In genomic region chr1:155128469-155128754, GRCh38 we compare ENCODE assay signal across 8 cellular contexts. TPM values are rescaled to one million over a fixed set of nuclear protein-coding genes. Genes with fewer than 3 reads are reported as not detected.
DNase-seq lines count a peak whose midpoint lies in the region; ATAC-seq and TF ChIP-seq lines count a peak whose summit lies in the region.

No MANE protein-coding gene starts in this region.

- H3K36me3 ChIP-seq in BLaER1 treated with 17β-estradiol and CSF1 and Interleukin-3, amounts not matched to agents 10 nM and 100 nM = peaks cover 0 to 23% (median 15%) of the 10 kb centered on the region in 11 experiments; a peak in 15 of 22 replicates
- peaks cover 16% of the 10 kb centered on the region for H3K36me3 ChIP-seq in PC-9 (ENCODE audit: low read depth)
- H3K36me3 ChIP-seq in endocrine pancreas (ENCODE audit: control insufficient read depth, insufficient read depth, low read length) = no peaks in the 10 kb centered on the region
- H3K36me3 ChIP-seq in neuron (ENCODE audit: insufficient read depth, low read length) = no peaks in the 10 kb centered on the region

- H3K4me3 ChIP-seq in BLaER1 treated with 17β-estradiol and CSF1 and Interleukin-3, amounts not matched to agents 10 nM and 100 nM = peak overlapping the region; percentile 48 to 79 (median 70)
- H3K4me3 ChIP-seq in PC-9 (peak overlapping the region; percentile 85), endocrine pancreas (ENCODE audit: control insufficient read depth, insufficient read depth, low read length) (peak overlapping the region; percentile 59), neuron (ENCODE audit: low read length) (peak overlapping the region; percentile 39)

- no peaks in the 10 kb centered on the region for H3K9me3 ChIP-seq in BLaER1 treated with 17β-estradiol and CSF1 and Interleukin-3, amounts not matched to agents 10 nM and 100 nM (replicated peaks in 1 of 11)
- no peaks in the 10 kb centered on the region for H3K9me3 ChIP-seq in PC-9 (ENCODE audit: insufficient read depth, low read depth)
- no peaks in the 10 kb centered on the region for H3K9me3 ChIP-seq in endocrine pancreas (ENCODE audit: control insufficient read depth, low read length)
- no peaks in the 10 kb centered on the region for H3K9me3 ChIP-seq in neuron (ENCODE audit: low read length)

- CTCF ChIA-PET in PC-9 (lab: Charles Lee) = interaction anchor here (0.7 to 1.2 kb wide), 3 partner anchors 37 to 45 kb away, joined by 3 to 13 read pairs (median 5); partner anchors contain the start of gene KRTCAP2

- H3K4me2 ChIP-seq in BLaER1 treated with 17β-estradiol and CSF1 and Interleukin-3, amounts not matched to agents 10 nM and 100 nM = peak overlapping the region; percentile 87 to 100 (median 99)
- H3K4me2 ChIP-seq in PC-9 = peak overlapping the region; percentile 99

- H3F3A ChIP-seq in PC-9 (ENCODE audit: insufficient read depth, low read depth) = peaks cover 71% of the 10 kb centered on the region

- no peak for TF ChIP-seq CTCF in PC-9 (conservative IDR thresholded peaks at IDR 0.05)

- H2AFZ ChIP-seq in PC-9 (no peak overlapping the region), neuron (ENCODE audit: low read depth, low read length) (no peak overlapping the region)

- no TSS peak for BruUV-seq in PC-9 (replicated peaks; lab: Mats Ljungman, UMichigan)

- peaks cover 39 to 58% (median 53%) of the 10 kb centered on the region in 10 experiments for H3K4me1 ChIP-seq in BLaER1 treated with 17β-estradiol and CSF1 and Interleukin-3, amounts not matched to agents 10 nM and 100 nM
- peaks cover 61% of the 10 kb centered on the region for H3K4me1 ChIP-seq in PC-9 (replicated peaks; ENCODE audit: insufficient read depth)
- H3K4me1 ChIP-seq in endocrine pancreas (ENCODE audit: control insufficient read depth, insufficient read depth, low read length) = no peaks in the 10 kb centered on the region
- H3K4me1 ChIP-seq in neuron (ENCODE audit: insufficient read depth, low read length) = peaks cover 42% of the 10 kb centered on the region

- POLR2A ChIA-PET in PC-9 (lab: Charles Lee; ENCODE audit: unreplicated experiment) = interaction anchor here (0.5 to 0.6 kb wide), 2 partner anchors 64 to 96 kb away, joined by 3 to 4 read pairs; no protein-coding TSS in a partner anchor

- H3K9ac ChIP-seq in BLaER1 treated with 17β-estradiol and CSF1 and Interleukin-3, amounts not matched to agents 10 nM and 100 nM = peak overlapping the region; percentile 64 to 87 (median 75); a peak in 20 of 22 replicates
- H3K9ac ChIP-seq in endocrine pancreas (ENCODE audit: control insufficient read depth, insufficient read depth, low read length) = peak overlapping the region; percentile 89

- no peak for DNase-seq in PC-9
- DNase-seq in OCI-M2 (lab: John Stamatoyannopoulos, UW; ENCODE audit: unreplicated experiment) = no peak
- DNase-seq in NCI-H1436 (lab: John Stamatoyannopoulos, UW) = no peak

- H3K27ac ChIP-seq in BLaER1 treated with 17β-estradiol and CSF1 and Interleukin-3, amounts not matched to agents 10 nM and 100 nM = peak overlapping the region in 9 of 11 experiments; percentile 2 to 73 (median 58); a peak in 12 of 22 replicates
- peak overlapping the region; percentile 98 for H3K27ac ChIP-seq in PC-9

- no peaks in the 10 kb centered on the region for H3K9me2 ChIP-seq in PC-9 (ENCODE audit: insufficient read depth)

- H3K79me2 ChIP-seq in PC-9 (ENCODE audit: low read depth) = peaks cover 47% of the 10 kb centered on the region

- ATAC-seq in HG02763 (IDR thresholded peaks at IDR 0.05; ENCODE audit: unreplicated experiment) (no peak), HG03442 (IDR thresholded peaks at IDR 0.05; ENCODE audit: unreplicated experiment) (no peak)

- H4K20me1 ChIP-seq in BLaER1 treated with 17β-estradiol and CSF1 and Interleukin-3, amounts not matched to agents 10 nM and 100 nM = peaks cover 0 to 3% (median 0%) of the 10 kb centered on the region in 11 experiments; a peak in 2 of 22 replicates
- H4K20me1 ChIP-seq in PC-9 (ENCODE audit: insufficient read depth) = no peaks in the 10 kb centered on the region

- intact Hi-C loops in PC-9 (cut with micrococcal nuclease; ENCODE audit: unreplicated experiment) = loop anchor here (2.0 to 5.0 kb wide), 3 partner anchors 34 to 571 kb away; partner anchors contain the start of genes KRTCAP2, TRIM46 and UBE2Q1

- H3K27me3 ChIP-seq in BLaER1 treated with 17β-estradiol and CSF1 and Interleukin-3, amounts not matched to agents 10 nM and 100 nM = peaks cover 25 to 50% (median 36%) of the 10 kb centered on the region in 11 experiments
- H3K27me3 ChIP-seq in PC-9 (ENCODE audit: insufficient read depth, low read depth) = no peaks in the 10 kb centered on the region
- H3K27me3 ChIP-seq in endocrine pancreas (ENCODE audit: control insufficient read depth, insufficient read depth, low read length) = no peaks in the 10 kb centered on the region
- peaks cover 57% of the 10 kb centered on the region for H3K27me3 ChIP-seq in neuron (ENCODE audit: insufficient read depth, low read length)

RNA-seq across cellular contexts. Expression of gene EFNA1, which starts 0.7 kb away (rescaled TPM):
- 30.6 and 35.7 TPM in 2 replicates for total RNA-seq in PC-9 (2021)

RNA-seq across cellular contexts. Expression of gene SLC50A1, which starts 7.2 kb away (rescaled TPM):
- 54.9 and 67.6 TPM in 2 replicates for total RNA-seq in PC-9 (2021)

RNA-seq across cellular contexts. Expression of gene DPM3, which starts 11.9 kb away (rescaled TPM):
- 83.7 and 127 TPM in 2 replicates for total RNA-seq in PC-9 (2021)

RNA-seq across cellular contexts. Expression of gene KRTCAP2, which starts 44.7 kb away (rescaled TPM):
- total RNA-seq in PC-9 (2021) = 112 and 156 TPM in 2 replicates

RNA-seq across cellular contexts. Expression of gene TRIM46, which starts 45.2 kb away (rescaled TPM):
- 6.0 and 6.2 TPM in 2 replicates for total RNA-seq in PC-9 (2021)
